Comparison of ENCODE assay signal across 22 cellular contexts in genomic region chr7:94514917-94515316, GRCh38. TPM values are rescaled to one million over a fixed set of nuclear protein-coding genes. Genes with fewer than 3 reads are reported as not detected.
DNase-seq lines count a peak whose midpoint lies in the region; ATAC-seq, FAIRE-seq and TF ChIP-seq lines count a peak whose summit lies in the region.
"Had no signal": no experiment of that assay in that cellular context is flagged by ENCODE, and none has a peak within 500 bp of the region (broad histone marks: within the 10 kb centered on the region; RNA-seq: fewer than 3 reads in every experiment).

No MANE protein-coding gene starts in this region.

- H3K4me1 ChIP-seq in cardiac muscle cell (ENCODE audit: low read depth) (peaks cover 51% of the 10 kb centered on the region), right cardiac atrium (ENCODE audit: control insufficient read depth, insufficient read depth, low read length) (peaks cover 2% of the 10 kb centered on the region)
- H3K4me1 ChIP-seq: prostate gland had no signal

- no peak for TF ChIP-seq CTCF in cardiac muscle cell (IDR thresholded peaks at IDR 0.05; ENCODE audit: low read depth, low read length)

- no peaks in the 10 kb centered on the region for H3K9me3 ChIP-seq in cardiac muscle cell (ENCODE audit: low read depth)
- H3K9me3 ChIP-seq in right cardiac atrium (ENCODE audit: control insufficient read depth, low read length): no peaks in the 10 kb centered on the region
- no peaks in the 10 kb centered on the region for H3K9me3 ChIP-seq in SK-N-MC (ENCODE audit: low read depth, low read length)
- H3K9me3 ChIP-seq: BLaER1, HAP-1, neutrophil, prostate gland, upper lobe of right lung had no signal

- intact Hi-C loops in right cardiac atrium (cut with DNase I): no loop called here
- intact Hi-C loops in sciatic nerve (cut with DNase I): no loop called here

- H3K36me3 Mint-ChIP-seq in activated naive CD4-positive, alpha-beta T cell treated with anti-CD3 and anti-CD28 coated beads, Interleukin-2, amount 50 U/mL, for 72 hours: no peaks in the 10 kb centered on the region
- H3K36me3 Mint-ChIP-seq: WTC11 had no signal

- no peak overlapping the region for H3K9ac ChIP-seq in SK-N-MC (ENCODE audit: insufficient read length)
- H3K9ac ChIP-seq: BLaER1 had no signal

- H3K27ac ChIP-seq in cardiac muscle cell: peak overlapping the region; percentile 54
- H3K27ac ChIP-seq in right cardiac atrium (ENCODE audit: low read length): no peak overlapping the region
- H3K27ac ChIP-seq in SK-N-MC: 0 out of 2 replicates have a peak overlapping the region, but pooled peaks have one; percentile 53
- H3K27ac ChIP-seq: BLaER1, neutrophil, prostate gland, upper lobe of right lung had no signal

- H3K27ac Mint-ChIP-seq in activated naive CD4-positive, alpha-beta T cell treated with anti-CD3 and anti-CD28 coated beads, Interleukin-2, amount 50 U/mL, for 72 hours: no peak overlapping the region
- H3K27ac Mint-ChIP-seq: T-helper 2 cell treated with Interferon-gamma antibody and Interleukin-4, amounts not matched to agents 5 μg/mL and 100 μg/mL, for 36 hours had no signal

- peak; percentile 93 for FAIRE-seq in frontal cortex (lab: Jason Lieb, UNC)
- FAIRE-seq: HTR-8/SVneo had no signal

- no peak for ATAC-seq in right cardiac atrium
- ATAC-seq in activated naive CD4-positive, alpha-beta T cell treated with anti-CD3 and anti-CD28 coated beads, Interleukin-2, amount 50 U/mL, for 72 hours: no peak
- ATAC-seq in sciatic nerve: no peak
- ATAC-seq: Panc1, upper lobe of right lung, WTC11 had no signal

- H3K4me3 ChIP-seq in cardiac muscle cell: peak overlapping the region; percentile 13
- H3K4me3 ChIP-seq in right cardiac atrium (ENCODE audit: low read length): no peak overlapping the region
- peak overlapping the region; percentile 12; the same call in 1 of the 2 replicates for H3K4me3 ChIP-seq in SK-N-MC
- H3K4me3 ChIP-seq: BLaER1, HAP-1, prostate gland, upper lobe of right lung had no signal

- DNase-seq in cardiac muscle cell (ENCODE audit: low read depth in 1 of 2, low spot score in 1 of 2) (no peak), right cardiac atrium (no peak), SK-N-MC (ENCODE audit: low read depth, low spot score) (no peak), frontal cortex (ENCODE audit: low spot score in 2 of 2) (no peak), NCI-H2107 (lab: John Stamatoyannopoulos, UW) (no peak), hippocampal formation (lab: John Stamatoyannopoulos, UW) (no peak), sciatic nerve (ENCODE audit: low spot score) (no peak)
- no peak for DNase-seq in activated naive CD4-positive, alpha-beta T cell treated with anti-CD3 and anti-CD28 coated beads, Interleukin-2, amount 50 U/mL, for 72 hours (ENCODE audit: low spot score in 2 of 2)
- DNase-seq: activated naive CD4-positive, alpha-beta T cell treated with anti-CD3 and anti-CD28 coated beads, Interleukin-2, amount 50 U/mL, for 16 hours; Kasumi-1; mammary epithelial cell; NCI-H187; stimulated activated CD4-positive, alpha-beta T cell treated with anti-CD3 and anti-CD28 coated beads, Interleukin-1b, Interleukin-23, amount 100 ng/mL, for 48 hours; upper lobe of right lung had no signal

- H3K36me3 ChIP-seq in cardiac muscle cell: peaks cover 4% of the 10 kb centered on the region
- peaks cover 19% of the 10 kb centered on the region for H3K36me3 ChIP-seq in SK-N-MC (ENCODE audit: insufficient read depth, low read length)
- H3K36me3 ChIP-seq: HAP-1, neutrophil, prostate gland had no signal

- H3K27me3 ChIP-seq in cardiac muscle cell (no peaks in the 10 kb centered on the region), right cardiac atrium (ENCODE audit: control insufficient read depth, insufficient read depth) (no peaks in the 10 kb centered on the region)
- H3K27me3 ChIP-seq: BLaER1, neutrophil, upper lobe of right lung had no signal

- H3K9me3 Mint-ChIP-seq in activated naive CD4-positive, alpha-beta T cell treated with anti-CD3 and anti-CD28 coated beads, Interleukin-2, amount 50 U/mL, for 72 hours: no peaks in the 10 kb centered on the region
- H3K9me3 Mint-ChIP-seq: T-helper 2 cell treated with Interferon-gamma antibody and Interleukin-4, amounts not matched to agents 5 μg/mL and 100 μg/mL, for 36 hours; WTC11 had no signal

RNA-seq across cellular contexts. Expression of gene CASD1, which starts 5.3 kb away (rescaled TPM):
- total RNA-seq in cardiac muscle cell: 24.5 and 38.9 TPM in 2 replicates
- 36.3 and 62.0 TPM in 2 replicates for polyA plus RNA-seq in cardiac muscle cell
- total RNA-seq in right cardiac atrium: 10 to 100 TPM; 18.8 to 22.6 (median 21.6) TPM
- polyA plus RNA-seq in right cardiac atrium: 18.3 TPM
- total RNA-seq in frontal cortex: 110 TPM
- 10 to 100 TPM; 14.6 to 16.7 TPM for total RNA-seq in activated naive CD4-positive, alpha-beta T cell treated with anti-CD3 and anti-CD28 coated beads, Interleukin-2, amount 50 U/mL, for 72 hours
- total RNA-seq in sciatic nerve: 37.1 TPM
